17 cellular contexts compared by ENCODE assay signal in genomic region chr13:99375806-99376080, GRCh38.
A peak's percentile ranks its signal among the peaks of the same experiment; 100 is the strongest.
DNase-seq lines count a peak whose midpoint lies in the region; ATAC-seq, FAIRE-seq and TF ChIP-seq lines count a peak whose summit lies in the region.
"Had no signal": no experiment of that assay in that cellular context is flagged by ENCODE, and none has a peak within 500 bp of the region (broad histone marks: within the 10 kb centered on the region; RNA-seq: fewer than 3 reads in every experiment).

No MANE protein-coding gene starts in this region.

- intact Hi-C loops in naive thymus-derived CD4-positive, alpha-beta T cell (cut with micrococcal nuclease): loop anchor here in 1 of 2 donors (1.0 kb wide), 1 partner anchor 9 kb away; no protein-coding TSS in a partner anchor

- H3K4me2 ChIP-seq in DOHH2 (ENCODE audit: low read length): peak overlapping the region; percentile 57

- no peaks in the 10 kb centered on the region for H3K79me2 ChIP-seq in DOHH2 (ENCODE audit: control insufficient read depth, low read length)
- H3K79me2 ChIP-seq: parathyroid adenoma had no signal

- POLR2A ChIA-PET in naive thymus-derived CD4-positive, alpha-beta T cell (lab: Charles Lee): interaction anchor here (0.6 to 23.7 kb wide), 21 partner anchors 7 to 175 kb away, joined by 3 to 364 read pairs (median 6); partner anchors contain the start of genes GPR183 and UBAC2

- DNase-seq in Peyer's patch (no peak), NCI-H2227 treated with DMSO at 0.1 percent for 48 hours (lab: John Stamatoyannopoulos, UW) (no peak), H54 (ENCODE audit: insufficient read length, low spot score) (no peak), NCI-H226 (no peak)
- no peak for DNase-seq in naive thymus-derived CD4-positive, alpha-beta T cell
- DNase-seq: activated CD4-positive, alpha-beta T cell treated with anti-CD3 and anti-CD28 coated beads for 4 hours; amniotic stem cell; BE2C; cerebellar nuclear complex; DMS53; NCI-H1436 treated with DMSO at 0.1 percent for 48 hours; NCI-H446; stimulated activated naive CD4-positive, alpha-beta T cell treated with Interleukin-2 at 50 U/mL for 16 hours had no signal

- H3K4me3 ChIP-seq in DOHH2 (ENCODE audit: low read length) (no peak overlapping the region), Peyer's patch (no peak overlapping the region)
- H3K4me3 ChIP-seq in naive thymus-derived CD4-positive, alpha-beta T cell (ENCODE audit: low read length): peak overlapping the region; percentile 27

- CTCF ChIA-PET in naive thymus-derived CD4-positive, alpha-beta T cell (lab: Charles Lee): interaction anchor here (0.8 to 3.1 kb wide), 8 partner anchors 12 to 106 kb away, joined by 3 to 12 read pairs (median 4); partner anchors contain the start of gene GPR183

- H3K4me1 ChIP-seq in DOHH2 (ENCODE audit: control insufficient read depth, low read length) (peaks cover 37% of the 10 kb centered on the region), Peyer's patch (peaks cover 0 to 26% (median 12%) of the 10 kb centered on the region in 4 donors)
- peaks cover 69 to 84% of the 10 kb centered on the region in 2 donors for H3K4me1 ChIP-seq in naive thymus-derived CD4-positive, alpha-beta T cell (ENCODE audit: control insufficient read depth in 2 of 2, insufficient read depth in 2 of 2, low read length in 2 of 2)
- H3K4me1 ChIP-seq: BE2C, parathyroid adenoma had no signal

- no peaks in the 10 kb centered on the region for H3F3A ChIP-seq in DOHH2 (ENCODE audit: control insufficient read depth, insufficient read depth)

- H3K27me3 Mint-ChIP-seq in naive thymus-derived CD4-positive, alpha-beta T cell: no peaks in the 10 kb centered on the region

- H4K20me1 ChIP-seq in DOHH2 (ENCODE audit: control insufficient read depth, insufficient read depth, low read depth, low read length): peaks cover 20% of the 10 kb centered on the region

- peak; percentile 3 for ATAC-seq in GM21447 (IDR thresholded peaks at IDR 0.05; ENCODE audit: unreplicated experiment)
- no peak for ATAC-seq in naive thymus-derived CD4-positive, alpha-beta T cell
- no peak for ATAC-seq in GM21423 (IDR thresholded peaks at IDR 0.05; ENCODE audit: unreplicated experiment)

- peak overlapping the region in 8 of 9 donors; percentile 96 to 100 (median 99) for H3K27ac Mint-ChIP-seq in naive thymus-derived CD4-positive, alpha-beta T cell

- TF ChIP-seq CTCF in DOHH2 (IDR thresholded peaks at IDR 0.05; ENCODE audit: low read depth, low read length, poor library complexity, severe bottlenecking): no peak
- no peak for TF ChIP-seq CTCF in Peyer's patch (IDR thresholded peaks at IDR 0.05)

- H3K36me3 Mint-ChIP-seq in naive thymus-derived CD4-positive, alpha-beta T cell: peaks cover 5 to 67% (median 38%) of the 10 kb centered on the region in 5 donors

- peaks cover 57 to 100% (median 95%) of the 10 kb centered on the region in 7 donors for H3K4me1 Mint-ChIP-seq in naive thymus-derived CD4-positive, alpha-beta T cell

- peaks cover 0 to 2% (median 0%) of the 10 kb centered on the region in 11 donors for H3K9me3 Mint-ChIP-seq in naive thymus-derived CD4-positive, alpha-beta T cell

- H3K36me3 ChIP-seq in DOHH2 (ENCODE audit: control insufficient read depth, low read length) (no peaks in the 10 kb centered on the region), Peyer's patch (peaks cover 0 to 18% (median 0%) of the 10 kb centered on the region in 3 donors)
- peaks cover 0 to 7% (median 0%) of the 10 kb centered on the region in 3 experiments for H3K36me3 ChIP-seq in naive thymus-derived CD4-positive, alpha-beta T cell (ENCODE audit: control insufficient read depth in 2 of 3, insufficient read depth in 3 of 3, low read length in 3 of 3)
- H3K36me3 ChIP-seq: BE2C had no signal

- peak overlapping the region in 9 of 10 donors; percentile 36 to 87 (median 66) for H3K4me3 Mint-ChIP-seq in naive thymus-derived CD4-positive, alpha-beta T cell

- H3K9me3 ChIP-seq in DOHH2 (ENCODE audit: control insufficient read depth, insufficient read depth, low read length) (no peaks in the 10 kb centered on the region), Peyer's patch (no peaks in the 10 kb centered on the region)
- H3K9me3 ChIP-seq in naive thymus-derived CD4-positive, alpha-beta T cell (ENCODE audit: control insufficient read depth in 2 of 3, low read length in 3 of 3): no peaks in the 10 kb centered on the region
- H3K9me3 ChIP-seq: BE2C had no signal

- FAIRE-seq in H54 (lab: Jason Lieb, UNC): no peak

- TF ChIP-seq POLR2A in Peyer's patch (IDR thresholded peaks at IDR 0.05): no peak
- no peak for TF ChIP-seq POLR2A in H54 (IDR thresholded peaks at IDR 0.05; ENCODE audit: low read depth, low read length)

- H3K27me3 ChIP-seq in DOHH2 (ENCODE audit: control insufficient read depth, low read length) (no peaks in the 10 kb centered on the region), Peyer's patch (no peaks in the 10 kb centered on the region)
- no peaks in the 10 kb centered on the region for H3K27me3 ChIP-seq in naive thymus-derived CD4-positive, alpha-beta T cell (ENCODE audit: control insufficient read depth in 2 of 2, insufficient read depth in 2 of 2, low read length in 2 of 2)
- H3K27me3 ChIP-seq: BE2C had no signal

- H3K27ac ChIP-seq in DOHH2 (ENCODE audit: low read depth, low read length): no peak overlapping the region
- peak overlapping the region in 3 of 4 donors; percentile 15 to 85 (median 80) for H3K27ac ChIP-seq in Peyer's patch
- peak overlapping the region; percentile 88 for H3K27ac ChIP-seq in naive thymus-derived CD4-positive, alpha-beta T cell (ENCODE audit: low read depth, low read length)

- H3K9me2 ChIP-seq in DOHH2 (replicated peaks; ENCODE audit: control insufficient read depth, low read length): no peaks in the 10 kb centered on the region
